In the genomic region with DNA sequence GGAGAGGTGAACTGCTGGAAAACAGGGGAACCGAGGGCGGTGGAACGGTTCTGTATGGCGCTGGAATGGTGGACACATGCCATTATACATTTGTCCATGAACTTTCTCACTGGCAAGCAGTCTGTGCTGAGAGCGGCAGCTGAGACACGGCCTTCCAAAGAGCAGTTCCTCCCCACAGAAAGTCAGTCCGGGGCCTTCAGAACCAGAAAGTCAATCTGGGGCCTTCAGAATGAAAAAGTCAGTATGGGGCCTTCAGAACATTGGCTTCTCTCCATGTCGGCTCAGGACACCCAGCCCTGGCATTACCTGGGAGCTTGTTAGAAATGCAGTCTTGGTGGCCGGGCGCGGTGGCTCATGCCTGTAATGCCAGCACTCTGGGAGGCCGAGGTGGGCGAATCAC, we compare ENCODE assay signal across 20 cellular contexts. TPM values are rescaled to one million over a fixed set of nuclear protein-coding genes. Genes with fewer than 3 reads are reported as not detected.
DNase-seq lines count a peak whose midpoint lies in the region; ATAC-seq, FAIRE-seq and TF ChIP-seq lines count a peak whose summit lies in the region.
"Had no signal": no experiment of that assay in that cellular context is flagged by ENCODE, and none has a peak within 500 bp of the region (broad histone marks: within the 10 kb centered on the region; RNA-seq: fewer than 3 reads in every experiment).

No MANE protein-coding gene starts in this region.

- no peak for FAIRE-seq in astrocyte (lab: Jason Lieb, UNC)
- FAIRE-seq in D721Med (lab: Jason Lieb, UNC), result no peak
- FAIRE-seq: kidney had no signal

- H3K27ac ChIP-seq in RWPE2 (ENCODE audit: poor library complexity, severe bottlenecking) (peak overlapping the region; percentile 91), astrocyte (ENCODE audit: low read depth, low read length) (no peak overlapping the region), stomach (peak overlapping the region in 4 of 5 donors; percentile 76 to 94 (median 84)), PC-9 (no peak overlapping the region), tibial nerve (no peak overlapping the region)
- H3K27ac ChIP-seq: KMS-11, lower lobe of right lung had no signal

- intact Hi-C loops in stomach (cut with DNase I; ENCODE audit: low total_unique reads) (loop anchor here (5.0 to 10.0 kb wide), 2 partner anchors 108 to 170 kb away; no protein-coding TSS in a partner anchor), PC-9 (cut with micrococcal nuclease; ENCODE audit: unreplicated experiment) (no loop called here)

- TF ChIP-seq EP300 in stomach (IDR thresholded peaks at IDR 0.05), result no peak
- TF ChIP-seq EP300 in tibial nerve (IDR thresholded peaks at IDR 0.05), result no peak

- H3K9ac ChIP-seq in astrocyte (ENCODE audit: low read length), result peak overlapping the region; percentile 71
- H3K9ac ChIP-seq: KMS-11 had no signal

- POLR2A ChIA-PET in PC-9 (lab: Charles Lee; ENCODE audit: unreplicated experiment), result no interaction called here

- TF ChIP-seq POLR2A in stomach (IDR thresholded peaks at IDR 0.05) (no peak), tibial nerve (IDR thresholded peaks at IDR 0.05) (no peak)

- H3K4me2 ChIP-seq in astrocyte (ENCODE audit: low read length) (no peak overlapping the region), PC-9 (no peak overlapping the region)
- H3K4me2 ChIP-seq: KMS-11 had no signal

- ATAC-seq in RWPE2 (ENCODE audit: low read depth), result no peak
- ATAC-seq: CD8-positive, alpha-beta T cell; HCT116; lower lobe of right lung; WTC11 had no signal

- H3K4me3 Mint-ChIP-seq in astrocyte (ENCODE audit: unreplicated experiment), result no peak overlapping the region
- H3K4me3 Mint-ChIP-seq in nephron progenitor cell, result no peak overlapping the region
- H3K4me3 Mint-ChIP-seq: CD8-positive, alpha-beta T cell; WTC11 had no signal

- H3K9me3 ChIP-seq in RWPE2 (ENCODE audit: severe bottlenecking) (no peaks in the 10 kb centered on the region), astrocyte (ENCODE audit: insufficient read depth, low read depth, low read length) (no peaks in the 10 kb centered on the region), stomach (no peaks in the 10 kb centered on the region), PC-9 (ENCODE audit: insufficient read depth, low read depth) (no peaks in the 10 kb centered on the region), tibial nerve (no peaks in the 10 kb centered on the region)
- H3K9me3 ChIP-seq: lower lobe of right lung had no signal

- no peak for DNase-seq in RWPE2 (ENCODE audit: low spot score)
- no peak for DNase-seq in astrocyte (ENCODE audit: low read depth)
- no peak for DNase-seq in nephron progenitor cell
- DNase-seq in stomach, result no peak
- no peak for DNase-seq in D721Med (ENCODE audit: insufficient read length, low spot score)
- no peak for DNase-seq in GM13977 (ENCODE audit: low spot score)
- DNase-seq in PC-9, result no peak
- DNase-seq in tibial nerve (ENCODE audit: low spot score in 2 of 2), result no peak
- DNase-seq: activated CD4-positive, alpha-beta T cell treated with anti-CD3 and anti-CD28 coated beads, Interleukin-2, amount 50 U/mL, for 48 hours; anterior cingulate cortex; CD8-positive, alpha-beta T cell; DMS153; erythroblast; kidney; lower lobe of right lung; NCI-H1694 treated with DMSO at 0.1 percent for 48 hours; NCI-H526 had no signal

- no peaks in the 10 kb centered on the region for H3K27me3 ChIP-seq in RWPE2 (ENCODE audit: insufficient read depth, poor library complexity, severe bottlenecking)
- H3K27me3 ChIP-seq in astrocyte (ENCODE audit: insufficient read depth, low read length), result no peaks in the 10 kb centered on the region
- no peaks in the 10 kb centered on the region for H3K27me3 ChIP-seq in stomach
- no peaks in the 10 kb centered on the region for H3K27me3 ChIP-seq in PC-9 (ENCODE audit: insufficient read depth, low read depth)
- H3K27me3 ChIP-seq in tibial nerve, result no peaks in the 10 kb centered on the region

- no peaks in the 10 kb centered on the region for H3K9me3 Mint-ChIP-seq in astrocyte (ENCODE audit: unreplicated experiment)
- H3K9me3 Mint-ChIP-seq in nephron progenitor cell, result no peaks in the 10 kb centered on the region
- H3K9me3 Mint-ChIP-seq: CD8-positive, alpha-beta T cell; WTC11 had no signal

- no peak overlapping the region for H3K27ac Mint-ChIP-seq in astrocyte (ENCODE audit: unreplicated experiment)
- peak overlapping the region; percentile 67 for H3K27ac Mint-ChIP-seq in nephron progenitor cell
- H3K27ac Mint-ChIP-seq: CD8-positive, alpha-beta T cell; WTC11 had no signal

- H3K36me3 Mint-ChIP-seq in astrocyte (ENCODE audit: low read depth, unreplicated experiment), result peaks cover 26% of the 10 kb centered on the region
- peaks cover 30% of the 10 kb centered on the region for H3K36me3 Mint-ChIP-seq in nephron progenitor cell (ENCODE audit: low read depth)

- H3K4me1 Mint-ChIP-seq in astrocyte (ENCODE audit: low read depth, unreplicated experiment), result peaks cover 41% of the 10 kb centered on the region
- H3K4me1 Mint-ChIP-seq in nephron progenitor cell, result peaks cover 6% of the 10 kb centered on the region

- H4K20me1 ChIP-seq in astrocyte (ENCODE audit: insufficient read depth, low read length) (no peaks in the 10 kb centered on the region), PC-9 (ENCODE audit: insufficient read depth) (no peaks in the 10 kb centered on the region)

- peaks cover 52% of the 10 kb centered on the region for H3K36me3 ChIP-seq in RWPE2 (ENCODE audit: low read depth)
- H3K36me3 ChIP-seq in astrocyte (ENCODE audit: insufficient read depth, low read length), result peaks cover 12% of the 10 kb centered on the region
- peaks cover 45 to 77% (median 71%) of the 10 kb centered on the region in 4 donors for H3K36me3 ChIP-seq in stomach
- peaks cover 16% of the 10 kb centered on the region; the same call in 1 of the 2 replicates for H3K36me3 ChIP-seq in PC-9 (ENCODE audit: low read depth)
- H3K36me3 ChIP-seq in tibial nerve, result peaks cover 4 to 77% (median 22%) of the 10 kb centered on the region in 3 donors

- WGBS in stomach, 5 donors, result 75 to 83% (median 79%) methylated on average over 11 to 13 of the region's 13 CpGs
- 78 to 80% methylated on average over 13 of the region's 13 CpGs for WGBS in tibial nerve, 2 donors

- H3K4me1 ChIP-seq in RWPE2 (ENCODE audit: insufficient read depth, poor library complexity, severe bottlenecking) (peaks cover 40% of the 10 kb centered on the region), astrocyte (ENCODE audit: insufficient read depth, low read length) (peaks cover 43% of the 10 kb centered on the region), stomach (peaks cover 20 to 53% (median 36%) of the 10 kb centered on the region in 4 donors), PC-9 (replicated peaks; ENCODE audit: insufficient read depth) (peaks cover 43% of the 10 kb centered on the region), tibial nerve (peaks cover 0 to 39% (median 4%) of the 10 kb centered on the region in 4 donors)

- BruUV-seq in PC-9 (replicated peaks; lab: Mats Ljungman, UMichigan), result no TSS peak

- in situ Hi-C loops in GM13977 (cut with MboI; ENCODE audit: low pct_unique_long_range_greater_than_20kb, low sequenced_read_pairs, unreplicated experiment), result no loop called here

- H3K9me2 ChIP-seq in PC-9 (ENCODE audit: insufficient read depth), result no peaks in the 10 kb centered on the region

- TF ChIP-seq CTCF in RWPE2 (IDR thresholded peaks at IDR 0.05; ENCODE audit: poor library complexity, severe bottlenecking) (no peak), astrocyte (IDR thresholded peaks at IDR 0.05; ENCODE audit: insufficient read depth, low read depth, low read length) (no peak), nephron progenitor cell (IDR thresholded peaks at IDR 0.05) (no peak), stomach (IDR thresholded peaks at IDR 0.05) (no peak), D721Med (IDR thresholded peaks at IDR 0.05; ENCODE audit: insufficient read depth, missing control alignments) (no peak), GM13977 (IDR thresholded peaks at IDR 0.05; ENCODE audit: extremely low read depth, insufficient read depth, missing control alignments) (no peak), PC-9 (conservative IDR thresholded peaks at IDR 0.05) (no peak), tibial nerve (IDR thresholded peaks at IDR 0.05) (no peak)

- no peaks in the 10 kb centered on the region for H3K27me3 Mint-ChIP-seq in astrocyte (ENCODE audit: low read depth, unreplicated experiment)
- no peaks in the 10 kb centered on the region for H3K27me3 Mint-ChIP-seq in nephron progenitor cell (ENCODE audit: low read depth, poor library complexity)

- peaks cover 28% of the 10 kb centered on the region for H3F3A ChIP-seq in PC-9 (ENCODE audit: insufficient read depth, low read depth)

- peaks cover 27% of the 10 kb centered on the region for H3K79me2 ChIP-seq in astrocyte (ENCODE audit: insufficient read depth, low read length)
- H3K79me2 ChIP-seq in PC-9 (ENCODE audit: low read depth), result peaks cover 23% of the 10 kb centered on the region

- H3K4me3 ChIP-seq in RWPE2 (ENCODE audit: severe bottlenecking) (no peak overlapping the region), astrocyte (ENCODE audit: insufficient read depth, low read depth, low read length) (no peak overlapping the region), stomach (peak overlapping the region in 1 of 4 donors; percentile 24), PC-9 (no peak overlapping the region), tibial nerve (no peak overlapping the region)
- H3K4me3 ChIP-seq: lower lobe of right lung had no signal

- H2AFZ ChIP-seq in astrocyte (ENCODE audit: low read depth, low read length) (no peak overlapping the region), PC-9 (no peak overlapping the region)

- CTCF ChIA-PET in PC-9 (lab: Charles Lee), result no interaction called here

RNA-seq across cellular contexts. Expression of gene TXN2, which starts 8.8 kb away (rescaled TPM):
- total RNA-seq in astrocyte (56.4 and 61.0 TPM in 2 replicates), stomach (100 to 1,000 TPM in 1 of 5 donors, 10 to 100 TPM in 3, 1 to 10 TPM in 1; 7.0 to 279 (median 43.7) TPM), PC-9 (2021) (89.0 and 95.1 TPM in 2 replicates), tibial nerve (10 to 100 TPM; 50.4 to 83.5 (median 68.0) TPM)
- 100 to 1,000 TPM in 2 of 3 donors, 10 to 100 TPM in 1; 86.8 to 144 (median 124) TPM for polyA plus RNA-seq in stomach

RNA-seq across cellular contexts. Expression of gene FOXRED2, which starts 34.2 kb away (rescaled TPM):
- total RNA-seq in astrocyte (5.3 and 5.9 TPM in 2 replicates), stomach (10 to 100 TPM in 1 of 5 donors, 1 to 10 TPM in 4; 2.9 to 17.5 (median 6.5) TPM), PC-9 (2021) (42.1 and 42.4 TPM in 2 replicates), tibial nerve (10 to 100 TPM in 3 of 4 donors, 1 to 10 TPM in 1; 3.1 to 13.7 (median 13.1) TPM)
- polyA plus RNA-seq in stomach, result 1 to 10 TPM in 2 of 3 donors, under 1 TPM in 1; 0.76 to 2.5 (median 1.9) TPM

RNA-seq across cellular contexts. Expression of gene EIF3D, which starts 56.3 kb away (rescaled TPM):
- 147 and 168 TPM in 2 replicates for total RNA-seq in astrocyte
- total RNA-seq in stomach, result 100 to 1,000 TPM in 4 of 5 donors, 10 to 100 TPM in 1; 80.4 to 212 (median 160) TPM
- polyA plus RNA-seq in stomach, result 100 to 1,000 TPM; 172 to 242 (median 230) TPM
- total RNA-seq in PC-9 (2021), result 270 and 312 TPM in 2 replicates
- total RNA-seq in tibial nerve, result 100 to 1,000 TPM; 200 to 272 (median 238) TPM

Comparison
In these comparisons a context has a peak if more than half of its experiments do, and no peak if none do; other contexts are left out.
1. H3K27ac ChIP-seq: peak in RWPE2 (single experiment) and stomach (4 of 5); none in astrocyte (single experiment), PC-9 (single experiment) and tibial nerve (0 of 4).